ENCODE assay signal across 8 cellular contexts in the genomic region with DNA sequence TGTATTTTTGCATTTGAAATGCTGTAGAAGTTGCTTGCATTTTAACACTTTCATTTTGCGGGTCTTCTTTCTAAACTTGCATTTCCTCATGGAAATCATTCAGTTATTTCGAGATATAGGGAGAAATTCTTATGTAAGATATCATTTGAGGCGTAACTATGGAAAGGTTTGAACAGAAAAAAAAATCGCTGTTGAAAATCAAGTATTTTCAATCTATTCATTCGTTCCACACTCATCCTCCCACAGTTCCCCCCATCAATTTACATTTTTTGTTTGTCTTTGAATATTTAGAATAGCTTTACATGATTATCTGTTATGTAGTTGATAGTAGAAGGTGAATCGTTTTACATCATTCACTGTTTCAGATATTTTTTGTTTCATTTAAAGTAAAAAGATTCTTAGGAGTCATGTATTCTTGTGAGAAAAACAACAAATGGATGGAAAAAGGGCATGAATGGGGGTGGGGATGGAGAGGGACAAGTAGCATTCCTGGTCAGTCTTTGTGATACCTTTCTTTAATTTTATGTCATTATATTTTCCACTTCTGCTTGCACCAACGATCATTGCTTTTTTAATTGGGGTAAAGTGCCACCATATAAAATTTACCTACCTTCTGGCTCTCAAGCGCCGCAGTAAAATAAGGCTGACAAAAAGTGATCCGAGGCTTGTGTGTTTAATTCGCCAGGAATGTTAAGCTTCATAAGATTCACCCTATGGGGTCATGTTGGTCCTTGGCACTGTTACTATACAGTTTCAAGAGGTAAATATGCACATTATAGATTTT. TPM values are rescaled to one million over a fixed set of nuclear protein-coding genes. Genes with fewer than 3 reads are reported as not detected.
DNase-seq lines count a peak whose midpoint lies in the region; ATAC-seq and TF ChIP-seq lines count a peak whose summit lies in the region.

No MANE protein-coding gene starts in this region.

- H2AFZ ChIP-seq in hepatocyte = no peak overlapping the region

- no peak for ATAC-seq in T-cell (replicated peaks in 1 of 4)

- peak overlapping the region; percentile 41 for H3K4me3 ChIP-seq in hepatocyte
- peak overlapping the region; percentile 8 to 52 for H3K4me3 ChIP-seq in stomach smooth muscle (ENCODE audit: low read length in 2 of 2)

- peak overlapping the region; percentile 87 for H3K4me2 ChIP-seq in hepatocyte

- H4K20me1 ChIP-seq in hepatocyte (ENCODE audit: insufficient read depth, poor library complexity, severe bottlenecking) = no peaks in the 10 kb centered on the region

- CTCF ChIA-PET in T-cell (lab: Charles Lee) = interaction anchor here in 1 of 2 donors (0.6 to 0.7 kb wide), 2 partner anchors 40 to 1188 kb away, joined by 3 read pairs; no protein-coding TSS in a partner anchor

- peak overlapping the region in 2 of 3 donors; percentile 47 to 83 for H3K4me3 Mint-ChIP-seq in T-cell

- POLR2A ChIA-PET in T-cell (lab: Charles Lee) = no interaction called here

- H3K27me3 ChIP-seq in hepatocyte (no peaks in the 10 kb centered on the region), stomach smooth muscle (ENCODE audit: control insufficient read depth in 1 of 2, insufficient read depth in 2 of 2, low read length in 2 of 2) (no peaks in the 10 kb centered on the region)

- no peaks in the 10 kb centered on the region for H3K9me2 ChIP-seq in hepatocyte (replicated peaks; ENCODE audit: insufficient read depth)

- peaks cover 28% of the 10 kb centered on the region for H3K79me2 ChIP-seq in hepatocyte

- TF ChIP-seq CTCF in hepatocyte (IDR thresholded peaks at IDR 0.05; ENCODE audit: poor library complexity) = no peak

- peak overlapping the region; percentile 49 to 82 for H3K27ac Mint-ChIP-seq in T-cell

- H3K36me3 Mint-ChIP-seq in T-cell = no peaks in the 10 kb centered on the region

- peak overlapping the region; percentile 95 for H3K27ac ChIP-seq in hepatocyte
- H3K27ac ChIP-seq in stomach smooth muscle (ENCODE audit: low read length) = peak overlapping the region; percentile 97

- peaks cover under 1 to 15% of the 10 kb centered on the region in 2 donors for H3K27me3 Mint-ChIP-seq in T-cell

- no peaks in the 10 kb centered on the region for H3K9me3 Mint-ChIP-seq in T-cell

- no peak overlapping the region for H3K9ac ChIP-seq in stomach smooth muscle (ENCODE audit: low read length in 2 of 2)

- WGBS in hepatocyte (ENCODE audit: low lambda C conversion rate, missing lambda C conversion rate) = 54% methylated on average over 11 of the region's 11 CpGs

- H3K36me3 ChIP-seq in hepatocyte (replicated peaks; ENCODE audit: insufficient read depth, low read depth) (no peaks in the 10 kb centered on the region), stomach smooth muscle (ENCODE audit: control insufficient read depth in 2 of 2, insufficient read depth in 2 of 2, low read length in 2 of 2) (no peaks in the 10 kb centered on the region)

- H3K4me1 ChIP-seq in hepatocyte (ENCODE audit: insufficient read depth) = peaks cover 8% of the 10 kb centered on the region
- H3K4me1 ChIP-seq in stomach smooth muscle (ENCODE audit: control insufficient read depth, insufficient read depth, low read length) = peaks cover 8% of the 10 kb centered on the region

- peaks cover 34 to 37% (median 37%) of the 10 kb centered on the region in 3 donors for H3K4me1 Mint-ChIP-seq in T-cell

- peak; percentile 37 for DNase-seq in NCI-H2171 treated with DMSO at 0.1 percent for 48 hours (lab: John Stamatoyannopoulos, UW)
- no peak for DNase-seq in NCI-H2171 (lab: John Stamatoyannopoulos, UW)
- DNase-seq in T-cell = no peak
- DNase-seq in hepatocyte (ENCODE audit: low spot score) = no peak
- DNase-seq in OCI-M2 (lab: John Stamatoyannopoulos, UW; ENCODE audit: unreplicated experiment) = no peak
- no peak for DNase-seq in activated CD4-positive, alpha-beta T cell treated with anti-CD3 and anti-CD28 coated beads, Interleukin-2, amount 50 U/mL, for 1 hour
- no peak for DNase-seq in H4 (ENCODE audit: low spot score)

- H3K9me3 ChIP-seq in hepatocyte (ENCODE audit: low read depth) = no peaks in the 10 kb centered on the region
- H3K9me3 ChIP-seq in stomach smooth muscle (ENCODE audit: control insufficient read depth in 2 of 2, low read length in 2 of 2) = no peaks in the 10 kb centered on the region

RNA-seq across cellular contexts. Expression of a gene that starts 3.2 kb away (rescaled TPM):
- total RNA-seq in T-cell (under 1 TPM; 0.12 to 0.72 (median 0.57) TPM), hepatocyte (1.9 and 2.3 TPM in 2 replicates)
- 0.34 and 0.68 TPM in 2 replicates for polyA plus RNA-seq in hepatocyte
- 0.18 and 0.33 TPM in 2 replicates for total RNA-seq in H4 (2014; rRNA removed; shearing (Covaris generic))

RNA-seq across cellular contexts. Expression of a gene that starts 5.4 kb away (rescaled TPM):
- total RNA-seq in T-cell (10 to 100 TPM; 57.7 to 76.5 (median 66.1) TPM), hepatocyte (34.9 and 61.6 TPM in 2 replicates)
- 16.0 and 16.8 TPM in 2 replicates for polyA plus RNA-seq in hepatocyte
- 7.9 TPM in 2 replicates for total RNA-seq in H4 (2014; rRNA removed; shearing (Covaris generic))
